ENCODE assay signal across 13 cellular contexts in the genomic region with DNA sequence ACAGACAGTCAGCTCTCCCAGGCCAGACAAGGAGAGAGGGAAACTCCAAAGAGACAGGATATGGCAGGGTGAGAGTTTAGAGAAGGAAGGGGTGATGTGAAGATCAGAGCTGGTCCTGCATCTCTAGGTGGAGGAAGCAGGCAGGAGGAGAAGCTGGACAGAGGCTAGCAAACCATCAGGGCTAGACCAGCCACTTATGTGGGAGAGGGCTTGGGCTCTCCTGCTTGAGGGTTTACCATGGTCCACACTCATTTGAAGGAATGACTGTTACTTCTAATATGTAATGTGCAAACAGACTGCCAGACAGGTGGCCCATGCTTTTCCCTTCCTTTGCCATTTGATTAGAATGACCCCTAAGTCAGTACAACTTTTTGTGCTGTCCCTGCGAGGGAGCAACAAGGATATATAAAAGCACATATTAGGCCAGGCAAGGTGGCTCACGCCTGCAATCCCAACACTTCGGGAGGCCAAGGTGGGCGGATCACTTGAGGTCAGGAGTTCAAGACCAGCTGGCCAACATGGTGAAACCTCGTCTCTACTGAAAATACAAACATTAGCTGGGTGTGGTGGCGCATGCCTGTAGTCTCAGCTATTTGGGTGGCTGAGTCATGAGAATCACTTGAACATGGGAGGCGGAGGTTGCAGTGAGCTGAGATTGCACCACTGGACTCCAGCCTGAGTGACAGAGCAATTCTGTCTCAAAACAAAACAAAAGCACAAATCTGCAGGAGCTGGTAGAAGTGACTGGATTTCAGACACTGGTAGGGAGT. TPM values are rescaled to one million over a fixed set of nuclear protein-coding genes. Genes with fewer than 3 reads are reported as not detected.
DNase-seq lines count a peak whose midpoint lies in the region; ATAC-seq and TF ChIP-seq lines count a peak whose summit lies in the region.
"Had no signal": no experiment of that assay in that cellular context is flagged by ENCODE, and none has a peak within 500 bp of the region (broad histone marks: within the 10 kb centered on the region; RNA-seq: fewer than 3 reads in every experiment).

No MANE protein-coding gene starts in this region.

- DNase-seq in ELR (ENCODE audit: low read depth) (peak; percentile 77), RWPE2 (ENCODE audit: low spot score) (no peak), fibroblast of gingiva (ENCODE audit: low read depth) (peak; percentile 81), skeletal muscle cell (ENCODE audit: low read depth) (peak; percentile 44), UCSD-AML1 (lab: John Stamatoyannopoulos, UW; ENCODE audit: unreplicated experiment) (no peak), thyroid gland (no peak)
- DNase-seq in activated CD4-positive, CD25-positive, alpha-beta regulatory T cell treated with anti-CD3 and anti-CD28 coated beads, Interleukin-2, amount 50 U/mL, for 72 hours: no peak
- DNase-seq: activated gamma-delta T cell; effector CD4-positive, alpha-beta T cell; NCI-H748 treated with DMSO at 0.1 percent for 48 hours had no signal

- intact Hi-C loops in thyroid gland (cut with DNase I): no loop called here

- no peak for TF ChIP-seq POLR2A in thyroid gland (IDR thresholded peaks at IDR 0.05)

- H3K4me3 ChIP-seq in RWPE2 (ENCODE audit: severe bottlenecking): no peak overlapping the region
- H3K4me3 ChIP-seq in skeletal muscle cell (ENCODE audit: low read depth, low read length): no peak overlapping the region
- H3K4me3 ChIP-seq in thyroid gland (replicated peaks in 1 of 3): no peak overlapping the region
- H3K4me3 ChIP-seq: skin epidermis had no signal

- H3K4me1 ChIP-seq in RWPE2 (ENCODE audit: insufficient read depth, poor library complexity, severe bottlenecking): peaks cover 24% of the 10 kb centered on the region
- H3K4me1 ChIP-seq in thyroid gland: peaks cover 0 to 17% of the 10 kb centered on the region in 2 donors

- H3K9me3 ChIP-seq in RWPE2 (ENCODE audit: severe bottlenecking): no peaks in the 10 kb centered on the region
- H3K9me3 ChIP-seq in thyroid gland: no peaks in the 10 kb centered on the region

- WGBS in thyroid gland, 2 donors: 86 to 93% methylated on average over 7 of the region's 7 CpGs

- peak; percentile 41 for ATAC-seq in RWPE2 (ENCODE audit: low read depth)
- no peak for ATAC-seq in GM21360 (IDR thresholded peaks at IDR 0.05; ENCODE audit: unreplicated experiment)
- ATAC-seq: activated CD4-positive, CD25-positive, alpha-beta regulatory T cell treated with anti-CD3 and anti-CD28 coated beads, Interleukin-2, amount 50 U/mL, for 24 hours had no signal

- no peaks in the 10 kb centered on the region for H3K36me3 ChIP-seq in RWPE2 (ENCODE audit: low read depth)
- H3K36me3 ChIP-seq in thyroid gland: no peaks in the 10 kb centered on the region

- H3K27me3 ChIP-seq in RWPE2 (ENCODE audit: insufficient read depth, poor library complexity, severe bottlenecking) (no peaks in the 10 kb centered on the region), thyroid gland (no peaks in the 10 kb centered on the region)

- TF ChIP-seq CTCF in RWPE2 (IDR thresholded peaks at IDR 0.05; ENCODE audit: poor library complexity, severe bottlenecking) (no peak), thyroid gland (IDR thresholded peaks at IDR 0.05) (no peak)

- no peak overlapping the region for H3K27ac ChIP-seq in RWPE2 (ENCODE audit: poor library complexity, severe bottlenecking)
- no peak overlapping the region for H3K27ac ChIP-seq in thyroid gland

RNA-seq across cellular contexts. Expression of gene MANF, which starts 41.0 kb away (rescaled TPM):
- total RNA-seq in thyroid gland: 100 to 1,000 TPM in 2 of 4 donors, 10 to 100 TPM in 2; 79.7 to 312 (median 189) TPM

RNA-seq across cellular contexts. Expression of gene RBM15B, which starts 47.0 kb away (rescaled TPM):
- 10 to 100 TPM; 29.4 to 50.0 (median 38.9) TPM for total RNA-seq in thyroid gland

Comparison
In these comparisons a context has a peak if more than half of its experiments do, and no peak if none do; other contexts are left out.
1. DNase-seq: peak in ELR (single experiment), fibroblast of gingiva (single experiment) and skeletal muscle cell (single experiment); none in RWPE2 (single experiment), UCSD-AML1 (single experiment), thyroid gland (0 of 2) and activated CD4-positive, CD25-positive, alpha-beta regulatory T cell treated with anti-CD3 and anti-CD28 coated beads, Interleukin-2, amount 50 U/mL, for 72 hours (single experiment).